Comparison of ENCODE assay signal across 12 cellular contexts in the genomic region with DNA sequence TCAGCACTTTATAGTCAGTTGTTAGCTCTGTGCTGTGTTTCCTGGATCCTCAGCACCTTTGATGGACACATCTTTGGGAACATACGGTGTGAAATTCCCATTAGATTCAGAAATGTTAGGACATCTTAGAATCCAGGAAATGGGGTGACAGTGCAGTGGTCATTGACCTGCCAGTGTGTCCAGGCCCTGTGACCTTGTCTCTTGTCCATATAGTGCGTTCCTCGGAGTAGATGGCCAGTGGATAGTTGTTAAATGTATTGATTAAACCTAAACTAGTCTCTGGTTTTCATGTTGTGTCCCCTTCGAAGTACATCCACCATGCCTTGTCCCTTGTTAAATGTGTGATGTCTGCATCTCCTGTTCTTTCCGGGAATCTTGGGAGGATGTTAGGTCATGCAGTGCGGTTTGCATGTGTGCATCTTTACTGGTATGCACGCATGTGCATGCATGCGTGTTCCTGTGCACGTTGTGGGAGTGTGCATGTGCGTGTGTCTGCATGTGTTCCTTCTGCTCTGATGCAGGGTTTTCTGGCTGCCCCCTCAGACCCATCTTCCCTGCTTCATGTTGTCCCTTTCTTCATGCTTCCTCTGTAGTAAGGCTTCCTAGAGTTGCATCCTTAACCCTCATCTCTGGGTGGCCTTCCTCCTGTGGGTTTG. TPM values are rescaled to one million over a fixed set of nuclear protein-coding genes. Genes with fewer than 3 reads are reported as not detected.
DNase-seq lines count a peak whose midpoint lies in the region; ATAC-seq lines count a peak whose summit lies in the region.
"Had no signal": no experiment of that assay in that cellular context is flagged by ENCODE, and none has a peak within 500 bp of the region (broad histone marks: within the 10 kb centered on the region; RNA-seq: fewer than 3 reads in every experiment).

No MANE protein-coding gene starts in this region.

- H3K18ac ChIP-seq in trophoblast cell (ENCODE audit: low read length): no peak overlapping the region

- H2BK5ac ChIP-seq in trophoblast cell (ENCODE audit: low read depth, low read length, poor library complexity): no peak overlapping the region

- H2AFZ ChIP-seq in trophoblast cell (ENCODE audit: insufficient read depth, low read length, poor library complexity): no peak overlapping the region

- POLR2A ChIA-PET in activated CD4-positive, alpha-beta memory T cell treated with anti-CD3 and anti-CD28 coated beads, Interleukin-2, amount 10 ng/mL, durations not matched to agents 7 days and 5 days (lab: Charles Lee): interaction anchor here (0.8 to 3.5 kb wide), 2 partner anchors 33 to 63 kb away, joined by 3 to 19 read pairs; partner anchors contain the start of genes RANBP1, TANGO2 and TRMT2A
- POLR2A ChIA-PET in activated CD4-positive, alpha-beta memory T cell treated with anti-CD3 and anti-CD28 coated beads for 36 hours (lab: Charles Lee): interaction anchor here (1.4 kb wide), 1 partner anchor 25 kb away, joined by 5 read pairs; no protein-coding TSS in a partner anchor

- H3K4ac ChIP-seq in trophoblast cell (ENCODE audit: low read depth, low read length): peak overlapping the region; percentile 82

- no CpG with 5 or more reads among the region's 10 CpGs for WGBS in trophoblast cell (ENCODE audit: extremely low coverage, insufficient coverage, insufficient read length)

- no peaks in the 10 kb centered on the region for H3K9me3 ChIP-seq in HUES6 (ENCODE audit: control insufficient read depth, insufficient read depth, low read depth, low read length)
- no peaks in the 10 kb centered on the region for H3K9me3 ChIP-seq in trophoblast cell (ENCODE audit: insufficient read depth, low read depth, low read length)
- H3K9me3 ChIP-seq: thoracic aorta had no signal

- H3K36me3 ChIP-seq in HUES6 (ENCODE audit: control insufficient read depth, insufficient read depth, low read length) (peaks cover 43% of the 10 kb centered on the region), trophoblast cell (ENCODE audit: control insufficient read depth in 1 of 2, insufficient read depth in 2 of 2, low read length in 2 of 2) (peaks cover 32 to 33% of the 10 kb centered on the region in 2 experiments)

- ATAC-seq in effector memory CD8-positive, alpha-beta T cell (replicated peaks): no peak

- no peaks in the 10 kb centered on the region for H3K27me3 Mint-ChIP-seq in activated CD4-positive, alpha-beta memory T cell treated with anti-CD3 and anti-CD28 coated beads, Interleukin-2, amount 10 ng/mL, durations not matched to agents 7 days and 5 days
- H3K27me3 Mint-ChIP-seq in activated CD4-positive, alpha-beta memory T cell treated with anti-CD3 and anti-CD28 coated beads for 36 hours: no peaks in the 10 kb centered on the region
- no peaks in the 10 kb centered on the region for H3K27me3 Mint-ChIP-seq in effector memory CD8-positive, alpha-beta T cell

- no peak overlapping the region for H2BK120ac ChIP-seq in trophoblast cell (ENCODE audit: insufficient read depth, low read length, poor library complexity)

- H3K79me2 ChIP-seq in trophoblast cell (ENCODE audit: control insufficient read depth, insufficient read depth, low read length, poor library complexity): peaks cover 38% of the 10 kb centered on the region

- H3K4me3 Mint-ChIP-seq in activated CD4-positive, alpha-beta memory T cell treated with anti-CD3 and anti-CD28 coated beads, Interleukin-2, amount 10 ng/mL, durations not matched to agents 7 days and 5 days: no peak overlapping the region
- no peak overlapping the region for H3K4me3 Mint-ChIP-seq in activated CD4-positive, alpha-beta memory T cell treated with anti-CD3 and anti-CD28 coated beads for 36 hours
- peak overlapping the region; percentile 43 to 63 for H3K4me3 Mint-ChIP-seq in effector memory CD8-positive, alpha-beta T cell

- H3K9ac ChIP-seq in HUES6 (ENCODE audit: low read length) (peak overlapping the region; percentile 13), trophoblast cell (ENCODE audit: low read length) (peak overlapping the region; percentile 59)

- no peaks in the 10 kb centered on the region for H3K27me3 ChIP-seq in HUES6 (ENCODE audit: control insufficient read depth, insufficient read depth, low read length)
- no peaks in the 10 kb centered on the region for H3K27me3 ChIP-seq in trophoblast cell (ENCODE audit: insufficient read depth, low read length)

- no peak for DNase-seq in activated CD4-positive, alpha-beta memory T cell treated with anti-CD3 and anti-CD28 coated beads, Interleukin-2, amount 10 ng/mL, durations not matched to agents 7 days and 5 days
- no peak for DNase-seq in activated CD4-positive, alpha-beta memory T cell treated with anti-CD3 and anti-CD28 coated beads for 36 hours
- DNase-seq in effector memory CD8-positive, alpha-beta T cell: no peak
- no peak for DNase-seq in trophoblast cell
- no peak for DNase-seq in NCI-H345 (lab: John Stamatoyannopoulos, UW)
- DNase-seq in NOMO-1 (lab: John Stamatoyannopoulos, UW; ENCODE audit: unreplicated experiment in 2 of 2): no peak
- DNase-seq in LoVo (ENCODE audit: low spot score): no peak
- DNase-seq: GOT3, NCI-H1105 treated with DMSO at 0.1 percent for 48 hours, NCI-H526 treated with DMSO at 0.1 percent for 48 hours had no signal

- peaks cover 45% of the 10 kb centered on the region for H3K36me3 Mint-ChIP-seq in activated CD4-positive, alpha-beta memory T cell treated with anti-CD3 and anti-CD28 coated beads, Interleukin-2, amount 10 ng/mL, durations not matched to agents 7 days and 5 days (ENCODE audit: low read depth)
- H3K36me3 Mint-ChIP-seq in activated CD4-positive, alpha-beta memory T cell treated with anti-CD3 and anti-CD28 coated beads for 36 hours: peaks cover 35% of the 10 kb centered on the region
- peaks cover 40% of the 10 kb centered on the region for H3K36me3 Mint-ChIP-seq in effector memory CD8-positive, alpha-beta T cell (ENCODE audit: insufficient read depth)

- H3K27ac Mint-ChIP-seq in activated CD4-positive, alpha-beta memory T cell treated with anti-CD3 and anti-CD28 coated beads, Interleukin-2, amount 10 ng/mL, durations not matched to agents 7 days and 5 days: peak overlapping the region; percentile 51
- no peak overlapping the region for H3K27ac Mint-ChIP-seq in activated CD4-positive, alpha-beta memory T cell treated with anti-CD3 and anti-CD28 coated beads for 36 hours
- peak overlapping the region in 1 of 2 donors; percentile 83 for H3K27ac Mint-ChIP-seq in effector memory CD8-positive, alpha-beta T cell

- H3K4me2 ChIP-seq in trophoblast cell (ENCODE audit: low read length): no peak overlapping the region

- H3K14ac ChIP-seq in trophoblast cell (ENCODE audit: low read length): no peak overlapping the region

- CTCF ChIA-PET in activated CD4-positive, alpha-beta memory T cell treated with anti-CD3 and anti-CD28 coated beads, Interleukin-2, amount 10 ng/mL, durations not matched to agents 7 days and 5 days (lab: Charles Lee): interaction anchor here (1.8 kb wide), 1 partner anchor 12 kb away, joined by 4 read pairs; no protein-coding TSS in a partner anchor
- CTCF ChIA-PET in activated CD4-positive, alpha-beta memory T cell treated with anti-CD3 and anti-CD28 coated beads for 36 hours (lab: Charles Lee): interaction anchor here (1.0 kb wide), 1 partner anchor 27 kb away, joined by 5 read pairs; no protein-coding TSS in a partner anchor

- H2BK12ac ChIP-seq in trophoblast cell (ENCODE audit: low read length): no peak overlapping the region

- H3K4me1 ChIP-seq in HUES6 (ENCODE audit: control insufficient read depth, insufficient read depth, low read length) (peaks cover 37% of the 10 kb centered on the region), trophoblast cell (ENCODE audit: control insufficient read depth in 1 of 2, insufficient read depth in 2 of 2, low read length in 2 of 2) (peaks cover 21 to 35% of the 10 kb centered on the region in 2 experiments)

- no peak overlapping the region for H3K27ac ChIP-seq in HUES6 (ENCODE audit: low read depth, low read length)
- H3K27ac ChIP-seq in trophoblast cell (ENCODE audit: low read depth, low read length): no peak overlapping the region
- H3K27ac ChIP-seq: thoracic aorta had no signal

- H3K9me3 Mint-ChIP-seq in activated CD4-positive, alpha-beta memory T cell treated with anti-CD3 and anti-CD28 coated beads, Interleukin-2, amount 10 ng/mL, durations not matched to agents 7 days and 5 days: no peaks in the 10 kb centered on the region
- no peaks in the 10 kb centered on the region for H3K9me3 Mint-ChIP-seq in activated CD4-positive, alpha-beta memory T cell treated with anti-CD3 and anti-CD28 coated beads for 36 hours
- no peaks in the 10 kb centered on the region for H3K9me3 Mint-ChIP-seq in effector memory CD8-positive, alpha-beta T cell

- H2AK5ac ChIP-seq in trophoblast cell (ENCODE audit: low read length): no peak overlapping the region

- no peak overlapping the region for H4K91ac ChIP-seq in trophoblast cell (ENCODE audit: low read depth, low read length)

- H3K4me1 Mint-ChIP-seq in activated CD4-positive, alpha-beta memory T cell treated with anti-CD3 and anti-CD28 coated beads, Interleukin-2, amount 10 ng/mL, durations not matched to agents 7 days and 5 days: peaks cover 47% of the 10 kb centered on the region
- peaks cover 42% of the 10 kb centered on the region for H3K4me1 Mint-ChIP-seq in activated CD4-positive, alpha-beta memory T cell treated with anti-CD3 and anti-CD28 coated beads for 36 hours (ENCODE audit: low read depth)
- H3K4me1 Mint-ChIP-seq in effector memory CD8-positive, alpha-beta T cell (ENCODE audit: low read depth in 2 of 2): peaks cover 68 to 71% of the 10 kb centered on the region in 2 donors

- no peak overlapping the region for H4K12ac ChIP-seq in trophoblast cell (ENCODE audit: low read depth, low read length)

- H3K4me3 ChIP-seq in HUES6 (ENCODE audit: low read depth, low read length): no peak overlapping the region
- H3K4me3 ChIP-seq in trophoblast cell (ENCODE audit: low read depth, low read length): no peak overlapping the region
- H3K4me3 ChIP-seq: thoracic aorta had no signal

- intact Hi-C loops in activated CD4-positive, alpha-beta memory T cell treated with anti-CD3 and anti-CD28 coated beads for 36 hours (cut with micrococcal nuclease): no loop called here

- no peak overlapping the region for H3K23ac ChIP-seq in trophoblast cell (ENCODE audit: low read length)

- H4K8ac ChIP-seq in trophoblast cell (ENCODE audit: low read depth, low read length): no peak overlapping the region

- peaks cover 17% of the 10 kb centered on the region for H3K79me1 ChIP-seq in trophoblast cell (ENCODE audit: low read length)

RNA-seq across cellular contexts. Expression of gene DGCR8, which starts 4.0 kb away (rescaled TPM):
- 10 to 100 TPM; 40.4 to 41.1 TPM for total RNA-seq in activated CD4-positive, alpha-beta memory T cell treated with anti-CD3 and anti-CD28 coated beads, Interleukin-2, amount 10 ng/mL, durations not matched to agents 7 days and 5 days
- 10 to 100 TPM; 33.4 to 34.3 TPM for total RNA-seq in activated CD4-positive, alpha-beta memory T cell treated with anti-CD3 and anti-CD28 coated beads for 36 hours
- 16.9 and 17.3 TPM in 2 replicates for polyA plus RNA-seq in trophoblast cell (2013)

RNA-seq across cellular contexts. Expression of gene RANBP1, which starts 31.9 kb away (rescaled TPM):
- total RNA-seq in activated CD4-positive, alpha-beta memory T cell treated with anti-CD3 and anti-CD28 coated beads, Interleukin-2, amount 10 ng/mL, durations not matched to agents 7 days and 5 days: 100 to 1,000 TPM; 176 to 181 TPM
- total RNA-seq in activated CD4-positive, alpha-beta memory T cell treated with anti-CD3 and anti-CD28 coated beads for 36 hours: 100 to 1,000 TPM; 359 to 372 TPM
- 227 and 234 TPM in 2 replicates for polyA plus RNA-seq in trophoblast cell (2013)

RNA-seq across cellular contexts. Expression of gene TRMT2A, which starts 33.0 kb away (rescaled TPM):
- 10 to 100 TPM; 71.8 to 75.2 TPM for total RNA-seq in activated CD4-positive, alpha-beta memory T cell treated with anti-CD3 and anti-CD28 coated beads, Interleukin-2, amount 10 ng/mL, durations not matched to agents 7 days and 5 days
- total RNA-seq in activated CD4-positive, alpha-beta memory T cell treated with anti-CD3 and anti-CD28 coated beads for 36 hours: 10 to 100 TPM; 70.6 to 75.8 TPM
- polyA plus RNA-seq in trophoblast cell (2013): 27.5 and 32.4 TPM in 2 replicates

RNA-seq across cellular contexts. Expression of gene ZDHHC8, which starts 47.6 kb away (rescaled TPM):
- 10 to 100 TPM; 44.2 to 48.3 TPM for total RNA-seq in activated CD4-positive, alpha-beta memory T cell treated with anti-CD3 and anti-CD28 coated beads, Interleukin-2, amount 10 ng/mL, durations not matched to agents 7 days and 5 days
- 10 to 100 TPM; 46.3 to 46.5 TPM for total RNA-seq in activated CD4-positive, alpha-beta memory T cell treated with anti-CD3 and anti-CD28 coated beads for 36 hours
- 39.6 and 41.0 TPM in 2 replicates for polyA plus RNA-seq in trophoblast cell (2013)

Comparison
In these comparisons a context has a peak if more than half of its experiments do, and no peak if none do; other contexts are left out.
1. H3K4me3 Mint-ChIP-seq: peak in effector memory CD8-positive, alpha-beta T cell (2 of 2); none in activated CD4-positive, alpha-beta memory T cell treated with anti-CD3 and anti-CD28 coated beads, Interleukin-2, amount 10 ng/mL, durations not matched to agents 7 days and 5 days (single experiment) and activated CD4-positive, alpha-beta memory T cell treated with anti-CD3 and anti-CD28 coated beads for 36 hours (single experiment).